9 cellular contexts compared by ENCODE assay signal in genomic region chr7:19117870-19118608, GRCh38. TPM values are rescaled to one million over a fixed set of nuclear protein-coding genes. Genes with fewer than 3 reads are reported as not detected.
DNase-seq lines count a peak whose midpoint lies in the region; ATAC-seq and TF ChIP-seq lines count a peak whose summit lies in the region.
"Had no signal": no experiment of that assay in that cellular context is flagged by ENCODE, and none has a peak within 500 bp of the region (broad histone marks: within the 10 kb centered on the region; RNA-seq: fewer than 3 reads in every experiment).

No MANE protein-coding gene starts in this region.

- H3K27ac Mint-ChIP-seq in endothelial cell (ENCODE audit: unreplicated experiment): no peak overlapping the region
- no peak overlapping the region for H3K27ac Mint-ChIP-seq in natural killer cell treated with Interleukin-12 subunit alpha and Interleukin-12 subunit beta and Interleukin-15 and Interleukin-18, amount 100 ng/mL, for 72 hours

- TF ChIP-seq RAD21 in IMR-90 (IDR thresholded peaks at IDR 0.05; ENCODE audit: low read length): peak; percentile 24

- peak overlapping the region; percentile 93 for H2AFZ ChIP-seq in IMR-90 (replicated peaks; ENCODE audit: low read length, poor library complexity)

- H3K56ac ChIP-seq in IMR-90 (ENCODE audit: extremely low read depth, insufficient read depth, low read length): peak overlapping the region; percentile 54; the same call in 1 of the 2 replicates

- peak overlapping the region; percentile 62 for H3K4me2 ChIP-seq in IMR-90 (ENCODE audit: low read depth, low read length)

- peaks cover 1% of the 10 kb centered on the region for H3K4me1 ChIP-seq in IMR-90 (ENCODE audit: control insufficient read depth, insufficient read depth, low read length)

- no peaks in the 10 kb centered on the region for H3K9me3 ChIP-seq in IMR-90 (ENCODE audit: control insufficient read depth, insufficient read depth, low read length)
- H3K9me3 ChIP-seq: adrenal gland had no signal

- no peak for ATAC-seq in IMR-90 (ENCODE audit: low read depth)
- peak; percentile 74 to 75 for ATAC-seq in natural killer cell treated with Interleukin-12 subunit alpha and Interleukin-12 subunit beta and Interleukin-15 and Interleukin-18, amount 100 ng/mL, for 72 hours
- no peak for ATAC-seq in HG03378 (IDR thresholded peaks at IDR 0.05; ENCODE audit: unreplicated experiment)
- ATAC-seq in GM19395 (IDR thresholded peaks at IDR 0.05; ENCODE audit: unreplicated experiment): no peak

- H2AK9ac ChIP-seq in IMR-90 (replicated peaks; ENCODE audit: low read depth, low read length, poor library complexity): peak overlapping the region; percentile 89

- H3K36me3 Mint-ChIP-seq in endothelial cell (ENCODE audit: low read depth, unreplicated experiment): peaks cover 4% of the 10 kb centered on the region
- peaks cover 4% of the 10 kb centered on the region for H3K36me3 Mint-ChIP-seq in natural killer cell treated with Interleukin-12 subunit alpha and Interleukin-12 subunit beta and Interleukin-15 and Interleukin-18, amount 100 ng/mL, for 72 hours

- intact Hi-C loops in IMR-90 (cut with micrococcal nuclease): loop anchor here (2.0 to 10.0 kb wide), 3 partner anchors 226 to 373 kb away; no protein-coding TSS in a partner anchor

- dilution Hi-C loops in IMR-90 (cut with HindIII; ENCODE audit: low sequenced_read_pairs, unreplicated experiment): no loop called here

- no peaks in the 10 kb centered on the region for H3K9me3 Mint-ChIP-seq in endothelial cell (ENCODE audit: unreplicated experiment)
- no peaks in the 10 kb centered on the region for H3K9me3 Mint-ChIP-seq in natural killer cell treated with Interleukin-12 subunit alpha and Interleukin-12 subunit beta and Interleukin-15 and Interleukin-18, amount 100 ng/mL, for 72 hours

- peaks cover 14% of the 10 kb centered on the region for H3K27me3 Mint-ChIP-seq in endothelial cell (ENCODE audit: unreplicated experiment)
- peaks cover 29 to 68% of the 10 kb centered on the region in 2 donors for H3K27me3 Mint-ChIP-seq in natural killer cell treated with Interleukin-12 subunit alpha and Interleukin-12 subunit beta and Interleukin-15 and Interleukin-18, amount 100 ng/mL, for 72 hours

- peaks cover 3% of the 10 kb centered on the region; the same call in 1 of the 2 replicates for H4K20me1 ChIP-seq in IMR-90 (ENCODE audit: insufficient read depth, low read length)

- H3K4me3 Mint-ChIP-seq in endothelial cell (ENCODE audit: unreplicated experiment): peak overlapping the region; percentile 86
- peak overlapping the region; percentile 55 for H3K4me3 Mint-ChIP-seq in natural killer cell treated with Interleukin-12 subunit alpha and Interleukin-12 subunit beta and Interleukin-15 and Interleukin-18, amount 100 ng/mL, for 72 hours

- peaks cover 16% of the 10 kb centered on the region for H3K4me1 Mint-ChIP-seq in endothelial cell (ENCODE audit: unreplicated experiment)
- peaks cover 4 to 10% of the 10 kb centered on the region in 2 donors for H3K4me1 Mint-ChIP-seq in natural killer cell treated with Interleukin-12 subunit alpha and Interleukin-12 subunit beta and Interleukin-15 and Interleukin-18, amount 100 ng/mL, for 72 hours (ENCODE audit: low read depth in 2 of 2)

- H4K5ac ChIP-seq in IMR-90 (ENCODE audit: low read depth, low read length): peak overlapping the region; percentile 40

- CTCF ChIA-PET in IMR-90 (lab: Yijun Ruan, JAX): no interaction called here

- H3K27me3 ChIP-seq in IMR-90 (ENCODE audit: control insufficient read depth, insufficient read depth, low read length): no peaks in the 10 kb centered on the region

- POLR2A ChIA-PET in IMR-90 (lab: Charles Lee; ENCODE audit: unreplicated experiment): interaction anchor here (0.7 kb wide), 1 partner anchor 547 kb away, joined by 3 read pairs; no protein-coding TSS in a partner anchor

- H3K36me3 ChIP-seq in IMR-90 (ENCODE audit: control insufficient read depth, insufficient read depth, low read length): no peaks in the 10 kb centered on the region
- H3K36me3 ChIP-seq: adrenal gland had no signal

- TF ChIP-seq CTCF in AG09319 (IDR thresholded peaks at IDR 0.05; ENCODE audit: low read depth, low read length) (peak; percentile 36), IMR-90 (conservative IDR thresholded peaks at IDR 0.05; ENCODE audit: low read depth, low read length) (no peak; the same call in 1 of the 2 replicates), endothelial cell (IDR thresholded peaks at IDR 0.05; ENCODE audit: unreplicated experiment) (no peak)

- DNase-seq in AG09319 (ENCODE audit: extremely low read depth, low read depth): no peak
- peak; percentile 21 for DNase-seq in IMR-90
- DNase-seq in endothelial cell (ENCODE audit: low spot score): peak; percentile 21
- DNase-seq in natural killer cell treated with Interleukin-12 subunit alpha and Interleukin-12 subunit beta and Interleukin-15 and Interleukin-18, amount 100 ng/mL, for 72 hours (ENCODE audit: low spot score): no peak
- DNase-seq in kidney glomerular epithelial cell (lab: John Stamatoyannopoulos, UW): no peak
- DNase-seq in activated CD8-positive, alpha-beta memory T cell treated with anti-CD3 and anti-CD28 coated beads, Interleukin-2, amount 50 U/mL, for 48 hours: no peak

- peak overlapping the region; percentile 60 for H4K91ac ChIP-seq in IMR-90 (ENCODE audit: insufficient read depth, low read depth, low read length)

- in situ Hi-C loops in IMR-90 (cut with MboI; ENCODE audit: low sequenced_read_pairs): loop anchor here (10.0 to 25.0 kb wide), 2 partner anchors 423 to 756 kb away; no protein-coding TSS in a partner anchor

- peak overlapping the region; percentile 76 for H2BK120ac ChIP-seq in IMR-90 (ENCODE audit: low read depth, low read length)

- no TSS peak for BruUV-seq in IMR-90 (replicated peaks; lab: Mats Ljungman, UMichigan)

- H2AK5ac ChIP-seq in IMR-90 (ENCODE audit: low read depth, low read length): peak overlapping the region; percentile 35; the same call in 1 of the 2 replicates

- 14% methylated on average over 20 of the region's 51 CpGs; no CpG with 5 or more reads in 1 of the 2 experiments for WGBS in IMR-90 (ENCODE audit: extremely low coverage in 2 of 2, insufficient read length in 1 of 2), 2 experiments

- no peaks in the 10 kb centered on the region for H3K9me1 ChIP-seq in IMR-90 (ENCODE audit: insufficient read depth, low read length)

- H3K9ac ChIP-seq in IMR-90 (ENCODE audit: low read depth, low read length): peak overlapping the region; percentile 51

- H3K14ac ChIP-seq in IMR-90 (replicated peaks; ENCODE audit: low read depth, low read length): peak overlapping the region; percentile 70

- peak overlapping the region; percentile 99 for H3K4me3 ChIP-seq in IMR-90 (ENCODE audit: insufficient read depth, low read depth, low read length)

- peak overlapping the region; percentile 79; the same call in 1 of the 2 replicates for H3K23ac ChIP-seq in IMR-90 (ENCODE audit: low read depth, low read length)

- H3K18ac ChIP-seq in IMR-90 (ENCODE audit: low read depth, low read length): peak overlapping the region; percentile 23; the same call in 1 of the 2 replicates

- H3K4ac ChIP-seq in IMR-90 (ENCODE audit: low read depth, low read length): peak overlapping the region; percentile 87

- H2BK5ac ChIP-seq in IMR-90 (ENCODE audit: low read depth, low read length, poor library complexity, severe bottlenecking): peak overlapping the region; percentile 86

- no peak overlapping the region; the same call in 2 of the 3 replicates for H2BK15ac ChIP-seq in IMR-90 (ENCODE audit: low read depth, low read length)

- peak overlapping the region; percentile 70 to 74; a peak in 2 of 4 replicates for H4K8ac ChIP-seq in IMR-90 (ENCODE audit: low read depth in 2 of 2, low read length in 2 of 2)

- peaks cover 10 to 29% of the 10 kb centered on the region in 2 experiments for H3K79me1 ChIP-seq in IMR-90 (ENCODE audit: low read depth in 1 of 2, low read length in 2 of 2)

- H3K27ac ChIP-seq in IMR-90 (ENCODE audit: insufficient read depth, low read length): peak overlapping the region; percentile 87

- 0 out of 2 replicates have a peak overlapping the region, but pooled peaks have one; percentile 56 for H2BK20ac ChIP-seq in IMR-90 (ENCODE audit: low read depth, low read length)

- no peak for TF ChIP-seq POLR2A in IMR-90 (IDR thresholded peaks at IDR 0.05; ENCODE audit: low read depth, low read length)

TF ChIP-seq in IMR-90, 13 proteins besides CTCF, POLR2A, EP300 and RAD21 (continues in another document):
- no peak for TF ChIP-seq CEBPB (IDR thresholded peaks at IDR 0.05; ENCODE audit: low read depth, low read length)
- TF ChIP-seq MXI1 (IDR thresholded peaks at IDR 0.05; ENCODE audit: borderline replicate concordance, low read depth, low read length): no peak
- TF ChIP-seq BHLHE40 (IDR thresholded peaks at IDR 0.05; ENCODE audit: low read depth, low read length): no peak
- TF ChIP-seq FOS (IDR thresholded peaks at IDR 0.05; ENCODE audit: low read depth, low read length): no peak
- no peak for TF ChIP-seq RCOR1 (IDR thresholded peaks at IDR 0.05; ENCODE audit: insufficient replicate concordance, low read length)
- no peak for TF ChIP-seq RFX5 (IDR thresholded peaks at IDR 0.05; ENCODE audit: low read depth, low read length)
- TF ChIP-seq MAFK (IDR thresholded peaks at IDR 0.05; ENCODE audit: low read depth, low read length): no peak
- no peak for TF ChIP-seq MAZ (IDR thresholded peaks at IDR 0.05; ENCODE audit: borderline replicate concordance, low read depth, low read length)
- TF ChIP-seq CHD1 (IDR thresholded peaks at IDR 0.05; ENCODE audit: low read depth, low read length): no peak

RNA-seq across cellular contexts. Expression of gene TWIST1, which starts 0.6 kb away (rescaled TPM):
- total RNA-seq in IMR-90 (2012; rRNA removed) (5.4 and 18.6 TPM in 2 replicates), endothelial cell (ENCODE audit: unreplicated experiment) (2.4 TPM)
- polyA plus RNA-seq in IMR-90 (2012; rRNA removed): 36.6 and 42.3 TPM in 2 replicates
- 22.8 and 64.9 TPM in 2 replicates for polyA plus RNA-seq in IMR-90 (2012; cell fraction: cytosol; rRNA removed)
- polyA plus RNA-seq in IMR-90 (2012; cell fraction: nucleus; rRNA removed; ENCODE audit: low replicate concordance): 40.7 and 71.3 TPM in 2 replicates
- total RNA-seq in natural killer cell treated with Interleukin-12 subunit alpha and Interleukin-12 subunit beta and Interleukin-15 and Interleukin-18, amount 100 ng/mL, for 72 hours: not detected

RNA-seq across cellular contexts. Expression of gene FERD3L, which starts 27.2 kb away (rescaled TPM):
- not detected in 2 replicates for total RNA-seq in IMR-90 (2012; rRNA removed)
- polyA plus RNA-seq in IMR-90 (2012; rRNA removed): not detected in 2 replicates
- polyA plus RNA-seq in IMR-90 (2012; cell fraction: cytosol; rRNA removed): not detected in 2 replicates
- not detected in 2 replicates for polyA plus RNA-seq in IMR-90 (2012; cell fraction: nucleus; rRNA removed; ENCODE audit: low replicate concordance)
- total RNA-seq in endothelial cell (ENCODE audit: unreplicated experiment): not detected
- not detected for total RNA-seq in natural killer cell treated with Interleukin-12 subunit alpha and Interleukin-12 subunit beta and Interleukin-15 and Interleukin-18, amount 100 ng/mL, for 72 hours
- total RNA-seq: adrenal gland had no signal
- polyA plus RNA-seq: adrenal gland had no signal

Comparison
In these comparisons a context has a peak if more than half of its experiments do, and no peak if none do; other contexts are left out.
1. DNase-seq: peak in IMR-90 (single experiment) and endothelial cell (single experiment); none in AG09319 (single experiment), natural killer cell treated with Interleukin-12 subunit alpha and Interleukin-12 subunit beta and Interleukin-15 and Interleukin-18, amount 100 ng/mL, for 72 hours (single experiment), kidney glomerular epithelial cell (single experiment) and activated CD8-positive, alpha-beta memory T cell treated with anti-CD3 and anti-CD28 coated beads, Interleukin-2, amount 50 U/mL, for 48 hours (single experiment).
2. ATAC-seq: peak in natural killer cell treated with Interleukin-12 subunit alpha and Interleukin-12 subunit beta and Interleukin-15 and Interleukin-18, amount 100 ng/mL, for 72 hours (2 of 2); none in IMR-90 (single experiment), HG03378 (single experiment) and GM19395 (single experiment).